ENCODE assay signal across 14 cellular contexts in the genomic region with DNA sequence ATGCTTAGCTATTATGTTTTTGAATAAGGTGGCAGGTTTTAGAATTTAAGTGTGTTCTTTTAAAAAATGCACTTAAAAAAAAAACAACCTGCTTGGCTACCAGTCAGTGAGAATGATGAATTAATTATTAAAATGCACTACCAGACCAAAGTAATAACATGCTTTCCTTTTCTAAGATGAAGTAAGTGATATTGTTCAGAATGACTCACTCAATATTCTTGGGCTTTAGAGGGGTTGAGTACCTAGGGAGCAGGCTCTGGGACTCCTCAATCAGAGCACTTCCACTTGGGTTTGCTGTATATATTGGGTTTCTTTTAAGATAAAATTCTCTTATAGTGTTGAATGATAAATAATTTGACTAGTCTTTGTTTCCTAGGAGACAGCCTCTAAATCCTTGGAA. TPM values are rescaled to one million over a fixed set of nuclear protein-coding genes. Genes with fewer than 3 reads are reported as not detected.
A peak's percentile ranks its signal among the peaks of the same experiment; 100 is the strongest.
DNase-seq lines count a peak whose midpoint lies in the region; ATAC-seq and TF ChIP-seq lines count a peak whose summit lies in the region.
"Had no signal": no experiment of that assay in that cellular context is flagged by ENCODE, and none has a peak within 500 bp of the region (broad histone marks: within the 10 kb centered on the region; RNA-seq: fewer than 3 reads in every experiment).

No MANE protein-coding gene starts in this region.

- H3K27ac ChIP-seq in CD4-positive, CD25-positive, alpha-beta regulatory T cell (ENCODE audit: insufficient read depth, low read length, poor library complexity, severe bottlenecking): peak overlapping the region; percentile 97
- H3K27ac ChIP-seq in H9 (ENCODE audit: insufficient read length, low read depth, low read length): no peak overlapping the region

- H2AFZ ChIP-seq in H9 (ENCODE audit: low read length): no peak overlapping the region

- no peaks in the 10 kb centered on the region for H3K27me3 Mint-ChIP-seq in CD4-positive, CD25-positive, alpha-beta regulatory T cell
- no peaks in the 10 kb centered on the region for H3K27me3 Mint-ChIP-seq in H9 (ENCODE audit: low read depth)
- H3K27me3 Mint-ChIP-seq: activated naive CD4-positive, alpha-beta T cell treated with anti-CD3 and anti-CD28 coated beads, Interleukin-2, amount 50 U/mL, for 24 hours had no signal

- H2BK15ac ChIP-seq in H9 (ENCODE audit: low read depth, low read length): no peak overlapping the region

- H3K18ac ChIP-seq in H9 (ENCODE audit: insufficient read length, low read depth, low read length): no peak overlapping the region

- H2BK120ac ChIP-seq in H9 (ENCODE audit: low read depth, low read length, poor library complexity, severe bottlenecking): no peak overlapping the region

- H3K23me2 ChIP-seq in H9 (ENCODE audit: insufficient read length, low read depth, low read length, poor library complexity, severe bottlenecking): no peaks in the 10 kb centered on the region

- no peak overlapping the region for H4K8ac ChIP-seq in H9 (replicated peaks; ENCODE audit: insufficient read length, low read depth, low read length)

- peaks cover 56% of the 10 kb centered on the region for H3K36me3 Mint-ChIP-seq in CD4-positive, CD25-positive, alpha-beta regulatory T cell
- peaks cover 33 to 67% (median 45%) of the 10 kb centered on the region in 3 experiments for H3K36me3 Mint-ChIP-seq in H9 (ENCODE audit: insufficient read depth in 1 of 3, low read depth in 3 of 3)

- DNase-seq in CD4-positive, CD25-positive, alpha-beta regulatory T cell: no peak
- DNase-seq in COLO668 (lab: John Stamatoyannopoulos, UW; ENCODE audit: unreplicated experiment) (no peak), H9 (no peak)
- DNase-seq: Calu3, GOT3, KBM-7 had no signal

- peak overlapping the region; percentile 87 for H3K4me3 ChIP-seq in CD4-positive, CD25-positive, alpha-beta regulatory T cell (ENCODE audit: low read depth, low read length)

- H4K5ac ChIP-seq in H9 (ENCODE audit: insufficient read length, low read depth, low read length): no peak overlapping the region

- no peak for TF ChIP-seq CTCF in H9 (conservative IDR thresholded peaks at IDR 0.05)

- peaks cover 14% of the 10 kb centered on the region for H3K36me3 ChIP-seq in CD4-positive, CD25-positive, alpha-beta regulatory T cell (ENCODE audit: control insufficient read depth, insufficient read depth, low read length)

- H3K56ac ChIP-seq in H9 (ENCODE audit: insufficient read length, low read depth, low read length): no peak overlapping the region

- no peak for ATAC-seq in CD4-positive, CD25-positive, alpha-beta regulatory T cell (ENCODE audit: low read depth in 2 of 2)
- ATAC-seq in GM19025 (IDR thresholded peaks at IDR 0.05; ENCODE audit: low read depth, unreplicated experiment) (peak; percentile 43), HG03457 (IDR thresholded peaks at IDR 0.05; ENCODE audit: unreplicated experiment) (peak; percentile 39), esophagus mucosa (peak; percentile 36), HG02588 (IDR thresholded peaks at IDR 0.05; ENCODE audit: unreplicated experiment) (no peak), GM19395 (IDR thresholded peaks at IDR 0.05; ENCODE audit: unreplicated experiment) (no peak)
- ATAC-seq: Right ventricle myocardium inferior had no signal

- no peak overlapping the region for H4K91ac ChIP-seq in H9 (ENCODE audit: insufficient read length, low read depth, low read length)

- peak overlapping the region; percentile 94 to 100 (median 98) for H3K4me3 Mint-ChIP-seq in CD4-positive, CD25-positive, alpha-beta regulatory T cell
- H3K4me3 Mint-ChIP-seq in H9: no peak overlapping the region
- H3K4me3 Mint-ChIP-seq: activated naive CD4-positive, alpha-beta T cell treated with anti-CD3 and anti-CD28 coated beads, Interleukin-2, amount 50 U/mL, for 24 hours; T-helper 1 cell treated with Interleukin-12 subunit alpha and Interleukin-12 subunit beta and Interleukin-4 antibody, amounts not matched to agents 30 μg/mL and 1 μg/mL, for 36 hours had no signal

- H3K23ac ChIP-seq in H9 (ENCODE audit: insufficient read length, low read depth, low read length): no peak overlapping the region

- peaks cover 0 to 7% (median 3%) of the 10 kb centered on the region in 7 donors for H3K9me3 Mint-ChIP-seq in CD4-positive, CD25-positive, alpha-beta regulatory T cell
- H3K9me3 Mint-ChIP-seq in H9: peaks cover 28 to 48% of the 10 kb centered on the region in 2 experiments

- H2AK5ac ChIP-seq in H9 (ENCODE audit: insufficient read length, low read length): no peak overlapping the region

- H2BK5ac ChIP-seq in H9 (ENCODE audit: insufficient read length, low read length): no peak overlapping the region

- H3K14ac ChIP-seq in H9 (ENCODE audit: insufficient read depth, low read length): no peak overlapping the region

- no peak overlapping the region for H2BK20ac ChIP-seq in H9 (ENCODE audit: low read depth, low read length, poor library complexity, severe bottlenecking)

- H3T11ph ChIP-seq in H9 (ENCODE audit: low read length): no peak overlapping the region

- H3K4me1 Mint-ChIP-seq in CD4-positive, CD25-positive, alpha-beta regulatory T cell: peaks cover 46 to 95% (median 81%) of the 10 kb centered on the region in 4 donors
- H3K4me1 Mint-ChIP-seq in H9: peaks cover 16 to 43% of the 10 kb centered on the region in 2 experiments

- H3K27ac Mint-ChIP-seq in CD4-positive, CD25-positive, alpha-beta regulatory T cell: peak overlapping the region; percentile 57 to 92 (median 62)
- H3K27ac Mint-ChIP-seq in H9: no peak overlapping the region
- H3K27ac Mint-ChIP-seq: activated naive CD4-positive, alpha-beta T cell treated with anti-CD3 and anti-CD28 coated beads, Interleukin-2, amount 50 U/mL, for 24 hours; T-helper 1 cell treated with Interleukin-12 subunit alpha and Interleukin-12 subunit beta and Interleukin-4 antibody, amounts not matched to agents 30 μg/mL and 1 μg/mL, for 36 hours had no signal

- peaks cover 38% of the 10 kb centered on the region; the same call in 1 of the 2 replicates for H3K79me2 ChIP-seq in H9 (ENCODE audit: insufficient read depth, low read length)

- no peak overlapping the region for H3K4me2 ChIP-seq in H9 (ENCODE audit: insufficient read depth, insufficient read length, low read length)

- peaks cover 7 to 11% of the 10 kb centered on the region in 2 experiments for H3K9me3 ChIP-seq in CD4-positive, CD25-positive, alpha-beta regulatory T cell (ENCODE audit: control insufficient read depth in 2 of 2, low read length in 2 of 2)
- peaks cover 13% of the 10 kb centered on the region for H3K9me3 ChIP-seq in H9 (ENCODE audit: control insufficient read depth, low read depth, low read length)

- no peak overlapping the region for H2BK12ac ChIP-seq in H9 (ENCODE audit: insufficient read length, low read depth, low read length)

- no peaks in the 10 kb centered on the region for H3K27me3 ChIP-seq in CD4-positive, CD25-positive, alpha-beta regulatory T cell (ENCODE audit: control insufficient read depth, insufficient read depth, low read length)
- H3K27me3 ChIP-seq in H9 (ENCODE audit: insufficient read depth, low read length): no peaks in the 10 kb centered on the region

- H3K79me1 ChIP-seq in H9 (ENCODE audit: insufficient read depth, low read depth, low read length, poor library complexity, severe bottlenecking): peaks cover 11% of the 10 kb centered on the region

- peaks cover 71% of the 10 kb centered on the region for H3K4me1 ChIP-seq in CD4-positive, CD25-positive, alpha-beta regulatory T cell (ENCODE audit: control insufficient read depth, insufficient read depth, low read length, poor library complexity, severe bottlenecking)
- peaks cover 3% of the 10 kb centered on the region; the same call in 1 of the 2 replicates for H3K4me1 ChIP-seq in H9 (ENCODE audit: insufficient read depth, low read length)

- H3K9ac ChIP-seq in H9 (ENCODE audit: extremely low read depth, insufficient read length, low read length): no peak overlapping the region

- H3K4ac ChIP-seq in H9 (ENCODE audit: low read depth, low read length): no peak overlapping the region

- no peaks in the 10 kb centered on the region for H4K20me1 ChIP-seq in H9 (ENCODE audit: control insufficient read depth, insufficient read depth, insufficient read length)

RNA-seq across cellular contexts. Expression of gene STAM, which starts 8.6 kb away (rescaled TPM):
- 154 TPM for total RNA-seq in CD4-positive, CD25-positive, alpha-beta regulatory T cell
- polyA plus RNA-seq in CD4-positive, CD25-positive, alpha-beta regulatory T cell: 10 to 100 TPM; 48.0 to 93.3 (median 67.0) TPM
- total RNA-seq in esophagus mucosa (15.9 TPM), H9 (2021) (26.9 and 29.3 TPM in 2 replicates)

RNA-seq across cellular contexts. Expression of gene HACD1, which starts 35.4 kb away (rescaled TPM):
- 22.0 TPM for total RNA-seq in CD4-positive, CD25-positive, alpha-beta regulatory T cell
- 10 to 100 TPM; 28.4 to 65.8 (median 47.0) TPM for polyA plus RNA-seq in CD4-positive, CD25-positive, alpha-beta regulatory T cell
- total RNA-seq in esophagus mucosa (19.0 TPM), H9 (2021) (23.7 and 25.0 TPM in 2 replicates)

Comparison
In these comparisons a context has a peak if more than half of its experiments do, and no peak if none do; other contexts are left out.
1. ATAC-seq: peak in GM19025 (single experiment), HG03457 (single experiment) and esophagus mucosa (single experiment); none in CD4-positive, CD25-positive, alpha-beta regulatory T cell (0 of 2), HG02588 (single experiment) and GM19395 (single experiment).
2. H3K27ac Mint-ChIP-seq: peak in CD4-positive, CD25-positive, alpha-beta regulatory T cell (3 of 3); none in H9 (0 of 3).
3. H3K4me3 Mint-ChIP-seq: peak in CD4-positive, CD25-positive, alpha-beta regulatory T cell (4 of 4); none in H9 (0 of 2).